26 cellular contexts compared by ENCODE assay signal in the genomic region with DNA sequence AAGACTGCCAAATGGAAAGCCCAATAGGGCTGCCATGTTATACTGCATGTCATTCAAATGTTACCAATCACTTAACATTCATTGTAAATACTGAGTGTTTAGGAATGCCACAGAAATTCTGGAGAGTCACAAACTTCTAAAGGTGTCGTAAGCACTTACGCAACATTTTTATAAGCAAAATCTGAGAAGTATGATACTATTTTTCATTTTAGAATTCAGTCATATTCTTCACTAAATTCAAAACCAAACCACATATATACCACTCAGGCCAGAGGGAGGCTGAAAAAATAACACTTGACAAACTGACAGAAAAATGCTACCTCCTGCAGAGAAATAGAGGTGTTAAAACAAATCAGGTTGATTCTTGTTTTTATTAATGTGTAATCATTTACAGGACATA.
"Had no signal": no experiment of that assay in that cellular context is flagged by ENCODE, and none has a peak within 500 bp of the region (broad histone marks: within the 10 kb centered on the region; RNA-seq: fewer than 3 reads in every experiment).

No MANE protein-coding gene starts in this region.

- H3K27me3 ChIP-seq: foreskin keratinocyte, sigmoid colon, spleen, testis, upper lobe of left lung had no signal

- H3K79me2 ChIP-seq: parathyroid adenoma had no signal

- H3K27me3 Mint-ChIP-seq: activated B cell treated with CpG ODN at 0.5 μM for 24 hours; activated T-helper 17 cell treated with anti-CD3 and anti-CD28 coated beads, Interleukin-2, amount 50 U/mL, for 72 hours; dendritic cell treated with granulocyte-macrophage colony-stimulating factor and Interleukin-4, amounts not matched to agents 40 ng/mL and 50 ng/mL, for 4 days; naive B cell; stimulated activated memory B cell treated with anti-CD40 and anti-IgM and Interleukin-4, amounts not matched to agents 10 μg/mL and 1 μg/mL and 100 μg/mL, for 72 hours had no signal

- H3K4me3 Mint-ChIP-seq: activated B cell treated with CpG ODN at 0.5 μM for 24 hours; activated CD4-positive, alpha-beta memory T cell treated with anti-CD3 and anti-CD28 coated beads, Interleukin-2, amount 10 ng/mL, durations not matched to agents 7 days and 5 days; activated CD8-positive, alpha-beta memory T cell treated with anti-CD3 and anti-CD28 coated beads, Interleukin-2, amount 10 ng/mL, durations not matched to agents 7 days and 5 days; activated T-helper 17 cell treated with anti-CD3 and anti-CD28 coated beads, Interleukin-2, amount 50 U/mL, for 72 hours; dendritic cell treated with granulocyte-macrophage colony-stimulating factor and Interleukin-4, amounts not matched to agents 40 ng/mL and 50 ng/mL, for 4 days; memory B cell; naive B cell; stimulated activated memory B cell treated with anti-CD40 and anti-IgM and Interleukin-4, amounts not matched to agents 10 μg/mL and 1 μg/mL and 100 μg/mL, for 72 hours had no signal

- H3K36me3 ChIP-seq: sigmoid colon, spleen, upper lobe of left lung had no signal

- H3K27ac ChIP-seq: foreskin keratinocyte, parathyroid adenoma, spleen, testis, upper lobe of left lung had no signal

- H3K9ac ChIP-seq: parathyroid adenoma had no signal

- FAIRE-seq: bronchial epithelial cell, endothelial cell of umbilical vein had no signal

- DNase-seq: activated B cell treated with CpG ODN at 0.5 μM for 24 hours; activated CD4-positive, alpha-beta memory T cell treated with anti-CD3 and anti-CD28 coated beads, Interleukin-2, amount 10 ng/mL, durations not matched to agents 7 days and 5 days; activated CD4-positive, alpha-beta T cell treated with anti-CD3 and anti-CD28 coated beads for 48 hours; activated CD8-positive, alpha-beta memory T cell treated with anti-CD3 and anti-CD28 coated beads, Interleukin-2, amount 10 ng/mL, durations not matched to agents 7 days and 5 days; activated naive CD4-positive, alpha-beta T cell; activated T-cell treated with anti-CD3 and anti-CD28 coated beads, Interleukin-2, amount 50 U/mL, for 1 hour; anterior cingulate cortex; cerebellar nuclear complex; effector CD8-positive, alpha-beta T cell; foreskin keratinocyte; mucosa of descending colon; naive B cell; sigmoid colon; spleen; stimulated activated CD4-positive, alpha-beta T cell treated with anti-CD3 and anti-CD28 coated beads, Interleukin-4, amount 100 ng/mL, for 4 hours; T-helper 1 cell; T-helper 9 cell; testis; upper lobe of left lung had no signal

- H3K4me3 ChIP-seq: mucosa of descending colon, sigmoid colon, spleen, testis, upper lobe of left lung had no signal

- H3K36me3 Mint-ChIP-seq: activated CD8-positive, alpha-beta memory T cell treated with anti-CD3 and anti-CD28 coated beads, Interleukin-2, amount 10 ng/mL, durations not matched to agents 7 days and 5 days; memory B cell; naive B cell; stimulated activated memory B cell treated with anti-CD40 and anti-IgM and Interleukin-4, amounts not matched to agents 10 μg/mL and 1 μg/mL and 100 μg/mL, for 72 hours had no signal

- H3K9me3 Mint-ChIP-seq: activated B cell treated with CpG ODN at 0.5 μM for 24 hours; activated CD4-positive, alpha-beta memory T cell treated with anti-CD3 and anti-CD28 coated beads, Interleukin-2, amount 10 ng/mL, durations not matched to agents 7 days and 5 days; activated T-helper 17 cell treated with anti-CD3 and anti-CD28 coated beads, Interleukin-2, amount 50 U/mL, for 72 hours; dendritic cell treated with granulocyte-macrophage colony-stimulating factor and Interleukin-4, amounts not matched to agents 40 ng/mL and 50 ng/mL, for 4 days; memory B cell; naive B cell; stimulated activated memory B cell treated with anti-CD40 and anti-IgM and Interleukin-4, amounts not matched to agents 10 μg/mL and 1 μg/mL and 100 μg/mL, for 72 hours had no signal

- H2AFZ ChIP-seq: parathyroid adenoma had no signal

- H3K4me1 ChIP-seq: foreskin keratinocyte, parathyroid adenoma, testis had no signal

- ATAC-seq: activated CD8-positive, alpha-beta memory T cell treated with anti-CD3 and anti-CD28 coated beads, Interleukin-2, amount 10 ng/mL, durations not matched to agents 7 days and 5 days; activated T-helper 17 cell treated with anti-CD3 and anti-CD28 coated beads, Interleukin-2, amount 50 U/mL, for 72 hours; foreskin keratinocyte; mucosa of descending colon; stimulated activated memory B cell treated with anti-CD40 and anti-IgM and Interleukin-4, amounts not matched to agents 10 μg/mL and 1 μg/mL and 100 μg/mL, for 72 hours had no signal

- H3K9me3 ChIP-seq: mucosa of descending colon, sigmoid colon, spleen, testis, upper lobe of left lung had no signal

- H3K27ac Mint-ChIP-seq: activated B cell treated with CpG ODN at 0.5 μM for 24 hours; activated CD4-positive, alpha-beta memory T cell treated with anti-CD3 and anti-CD28 coated beads, Interleukin-2, amount 10 ng/mL, durations not matched to agents 7 days and 5 days; activated CD8-positive, alpha-beta memory T cell treated with anti-CD3 and anti-CD28 coated beads, Interleukin-2, amount 10 ng/mL, durations not matched to agents 7 days and 5 days; activated T-helper 17 cell treated with anti-CD3 and anti-CD28 coated beads, Interleukin-2, amount 50 U/mL, for 72 hours; dendritic cell treated with granulocyte-macrophage colony-stimulating factor and Interleukin-4, amounts not matched to agents 40 ng/mL and 50 ng/mL, for 4 days; memory B cell; naive B cell; stimulated activated memory B cell treated with anti-CD40 and anti-IgM and Interleukin-4, amounts not matched to agents 10 μg/mL and 1 μg/mL and 100 μg/mL, for 72 hours had no signal

- H3K4me1 Mint-ChIP-seq: activated B cell treated with CpG ODN at 0.5 μM for 24 hours; activated CD4-positive, alpha-beta memory T cell treated with anti-CD3 and anti-CD28 coated beads, Interleukin-2, amount 10 ng/mL, durations not matched to agents 7 days and 5 days; memory B cell; naive B cell; stimulated activated memory B cell treated with anti-CD40 and anti-IgM and Interleukin-4, amounts not matched to agents 10 μg/mL and 1 μg/mL and 100 μg/mL, for 72 hours had no signal
